ENCODE assay signal across 13 cellular contexts in the genomic region with DNA sequence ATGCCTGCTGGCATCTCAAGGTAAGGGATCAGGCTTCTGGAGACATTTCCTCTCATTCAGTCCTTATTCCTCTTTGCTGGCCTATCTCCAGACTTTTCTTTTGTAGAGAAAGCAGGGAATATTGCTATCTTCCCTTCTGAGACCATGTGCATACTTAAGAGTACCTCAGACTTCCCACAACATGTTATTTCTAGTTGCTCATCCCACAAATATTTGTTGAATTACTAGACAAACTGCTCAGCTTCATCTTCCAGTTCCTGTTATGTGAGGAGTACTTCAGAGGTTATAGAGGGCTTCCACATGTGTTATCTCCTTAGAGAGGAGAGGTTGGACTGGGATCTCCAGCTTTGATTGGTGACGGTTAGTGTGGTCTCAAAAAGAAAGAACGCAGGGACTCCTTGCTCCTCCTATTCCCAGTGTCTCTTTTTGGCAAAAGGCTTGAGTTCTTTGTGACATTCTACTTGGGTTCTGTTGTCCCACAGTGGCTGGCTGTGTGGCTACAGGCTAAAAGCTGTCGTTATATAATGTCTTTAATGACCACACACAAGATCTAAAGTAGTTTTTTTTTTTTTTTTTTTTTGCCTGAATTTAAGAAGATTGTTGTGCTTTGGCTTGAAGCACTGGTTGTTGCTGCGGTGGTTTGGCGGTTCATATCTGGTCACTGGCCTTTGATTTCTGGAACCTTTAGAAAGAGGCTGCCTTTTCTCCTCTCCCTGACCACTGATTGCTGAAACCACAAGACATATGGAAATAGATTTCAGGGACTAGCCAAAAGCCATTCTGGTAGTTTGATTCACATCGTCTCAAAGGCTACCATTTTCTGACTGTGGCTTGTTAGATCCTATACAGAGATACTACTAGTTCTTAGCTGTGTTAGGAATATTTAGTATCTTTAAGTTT.
DNase-seq lines count a peak whose midpoint lies in the region; ATAC-seq, FAIRE-seq and TF ChIP-seq lines count a peak whose summit lies in the region.
"Had no signal": no experiment of that assay in that cellular context is flagged by ENCODE, and none has a peak within 500 bp of the region (broad histone marks: within the 10 kb centered on the region; RNA-seq: fewer than 3 reads in every experiment).

No MANE protein-coding gene starts in this region.

- ATAC-seq in HG02759 (IDR thresholded peaks at IDR 0.05; ENCODE audit: unreplicated experiment), result no peak
- ATAC-seq: GM23338 had no signal

- H3K9me3 ChIP-seq in AG04450 (ENCODE audit: control insufficient read depth, insufficient read depth, low read length), result no peaks in the 10 kb centered on the region

- no peak overlapping the region for H3K4me3 ChIP-seq in AG04450 (ENCODE audit: low read depth, low read length)
- H3K4me3 ChIP-seq in bronchial epithelial cell (ENCODE audit: low read depth, low read length), result no peak overlapping the region
- H3K4me3 ChIP-seq: GM23338 had no signal

- H3K36me3 ChIP-seq in bronchial epithelial cell (ENCODE audit: control insufficient read depth, insufficient read depth, low read length), result no peaks in the 10 kb centered on the region

- peak overlapping the region; percentile 79 for H3K27ac Mint-ChIP-seq in mesothelial cell of epicardium
- H3K27ac Mint-ChIP-seq: GM23338 had no signal

- H3K36me3 Mint-ChIP-seq in mesothelial cell of epicardium, result peaks cover 12% of the 10 kb centered on the region

- peak; percentile 94 for DNase-seq in AG04450 (ENCODE audit: low read depth, low spot score)
- peak; percentile 100 for DNase-seq in M059J (ENCODE audit: low read depth)
- peak; percentile 99 for DNase-seq in bronchial epithelial cell (ENCODE audit: low read depth)
- DNase-seq in mesothelial cell of epicardium (ENCODE audit: low spot score in 2 of 2, unreplicated experiment in 2 of 2), result no peak
- no peak for DNase-seq in middle frontal gyrus (ENCODE audit: extremely low spot score, low spot score)
- no peak for DNase-seq in NCI-H1105 (lab: John Stamatoyannopoulos, UW)
- DNase-seq in activated CD4-positive, alpha-beta T cell treated with anti-CD3 and anti-CD28 coated beads for 4 hours, result no peak
- DNase-seq: activated CD4-positive, alpha-beta T cell treated with anti-CD3 and anti-CD28 coated beads for 48 hours; amygdala; hypothalamus; KBM-7 had no signal

- H3K9me3 Mint-ChIP-seq in mesothelial cell of epicardium, result peaks cover 10% of the 10 kb centered on the region

- TF ChIP-seq CTCF in AG04450 (IDR thresholded peaks at IDR 0.05; ENCODE audit: low read depth, low read length) (no peak), bronchial epithelial cell (IDR thresholded peaks at IDR 0.05; ENCODE audit: insufficient read depth, low read length, severe bottlenecking) (no peak), mesothelial cell of epicardium (IDR thresholded peaks at IDR 0.05; ENCODE audit: unreplicated experiment) (no peak)

- POLR2A ChIA-PET in AG04450 (lab: Yijun Ruan, JAX), result interaction anchor here (0.7 to 0.9 kb wide), 4 partner anchors 80 to 552 kb away, joined by 3 to 11 read pairs (median 4); no protein-coding TSS in a partner anchor

- H3K27me3 ChIP-seq in AG04450 (ENCODE audit: control insufficient read depth, insufficient read depth, low read length) (no peaks in the 10 kb centered on the region), bronchial epithelial cell (ENCODE audit: control insufficient read depth, insufficient read depth, low read length) (no peaks in the 10 kb centered on the region)

- peak overlapping the region; percentile 85 for H3K27ac ChIP-seq in AG04450 (ENCODE audit: low read depth, low read length)

- CTCF ChIA-PET in AG04450 (lab: Charles Lee), result interaction anchor here (0.6 to 1.6 kb wide), 2 partner anchors 292 to 323 kb away, joined by 3 to 5 read pairs; no protein-coding TSS in a partner anchor

- no peaks in the 10 kb centered on the region for H3K27me3 Mint-ChIP-seq in mesothelial cell of epicardium (ENCODE audit: low read depth)

- no peak overlapping the region for H3K4me3 Mint-ChIP-seq in mesothelial cell of epicardium
- H3K4me3 Mint-ChIP-seq: GM23338 had no signal

- H3K4me1 Mint-ChIP-seq in mesothelial cell of epicardium, result peaks cover 16% of the 10 kb centered on the region
- H3K4me1 Mint-ChIP-seq: GM23338 had no signal

- no peak for FAIRE-seq in bronchial epithelial cell (lab: Jason Lieb, UNC)

Comparison
In these comparisons a context has a peak if more than half of its experiments do, and no peak if none do; other contexts are left out.
1. DNase-seq: peak in AG04450 (single experiment), M059J (single experiment) and bronchial epithelial cell (single experiment); none in mesothelial cell of epicardium (0 of 2), middle frontal gyrus (single experiment), NCI-H1105 (single experiment) and activated CD4-positive, alpha-beta T cell treated with anti-CD3 and anti-CD28 coated beads for 4 hours (0 of 2).